In the genomic region with DNA sequence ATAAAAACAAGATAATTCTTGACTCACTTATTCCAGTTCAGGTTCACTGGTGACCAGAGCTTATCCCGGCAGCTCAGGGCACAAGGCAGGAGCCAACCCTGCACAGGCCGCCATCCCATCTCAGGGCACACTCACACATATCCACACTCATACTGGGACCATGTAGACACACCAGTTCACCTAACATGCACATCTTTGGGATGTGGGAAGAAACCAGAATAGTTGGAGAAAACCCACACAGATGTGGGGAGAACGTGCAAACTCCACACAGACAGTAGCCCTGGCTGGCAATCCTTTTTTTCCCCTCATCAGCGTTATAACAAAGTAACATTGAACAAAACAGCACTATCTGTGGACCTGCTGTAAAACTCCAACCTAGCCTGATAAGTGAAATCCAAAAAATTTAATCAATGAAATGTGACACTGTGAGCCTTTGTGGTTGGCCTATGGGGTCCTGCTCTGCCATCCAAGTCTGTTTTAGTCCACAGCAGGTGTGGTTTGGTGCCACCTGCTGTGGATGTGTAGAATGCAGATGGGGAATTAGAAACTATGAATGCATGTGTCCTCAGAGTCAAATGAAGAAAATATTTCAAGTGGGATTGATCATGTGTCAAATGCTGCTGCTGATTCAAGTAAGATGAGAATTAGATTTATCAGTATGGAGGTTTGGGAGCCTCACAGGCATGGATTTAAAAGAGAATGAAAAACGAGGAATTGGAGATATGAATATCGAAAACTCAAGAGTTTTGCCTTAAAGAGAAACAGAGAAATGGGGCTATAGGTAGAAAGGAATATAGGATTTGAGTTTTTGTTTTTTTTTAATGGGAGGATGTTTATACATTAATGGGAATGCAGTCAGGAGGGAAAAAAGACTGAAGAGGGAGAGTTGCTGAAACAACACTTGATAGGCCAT, we compare ENCODE assay signal across 8 cellular contexts. TPM values are rescaled to one million over a fixed set of nuclear protein-coding genes. Genes with fewer than 3 reads are reported as not detected.
DNase-seq lines count a peak whose midpoint lies in the region; ATAC-seq and TF ChIP-seq lines count a peak whose summit lies in the region.

No MANE protein-coding gene starts in this region.

- H3K4me1 ChIP-seq in fibroblast of lung (ENCODE audit: control insufficient read depth, extremely low read depth, insufficient read depth, low read length) = no peaks in the 10 kb centered on the region

- in situ Hi-C loops in GM13977 (cut with MboI; ENCODE audit: low pct_unique_long_range_greater_than_20kb, low sequenced_read_pairs, unreplicated experiment) = no loop called here

- DNase-seq in AML-193 (lab: John Stamatoyannopoulos, UW) (peak; percentile 7 to 39), GM13977 (ENCODE audit: low spot score) (peak; percentile 37), NCI-H69 (lab: John Stamatoyannopoulos, UW) (peak; percentile 51), activated T-cell treated with anti-CD3 and anti-CD28 coated beads for 1 hour (ENCODE audit: low read depth) (peak; percentile 25), fibroblast of lung (ENCODE audit: low read depth in 2 of 2) (peak; percentile 36 to 46), occipital lobe (lab: John Stamatoyannopoulos, UW) (peak; percentile 10)

- no peaks in the 10 kb centered on the region for H3K9me3 ChIP-seq in fibroblast of lung (ENCODE audit: control insufficient read depth, insufficient read depth, low read depth, low read length)

- H3K4me2 ChIP-seq in fibroblast of lung (ENCODE audit: extremely low read depth, insufficient read depth, low read length) = no peak overlapping the region

- peaks cover 2% of the 10 kb centered on the region for H3K36me3 ChIP-seq in fibroblast of lung (ENCODE audit: control insufficient read depth, insufficient read depth, low read length)

- no peak overlapping the region for H3K27ac ChIP-seq in fibroblast of lung (ENCODE audit: insufficient read depth, low read length)

- H3K27me3 ChIP-seq in fibroblast of lung (ENCODE audit: control insufficient read depth, insufficient read depth, low read length) = no peaks in the 10 kb centered on the region

- no peak overlapping the region for H2AFZ ChIP-seq in fibroblast of lung (ENCODE audit: low read length)

- H4K20me1 ChIP-seq in fibroblast of lung (ENCODE audit: control insufficient read depth, extremely low read depth, insufficient read depth, low read length) = no peaks in the 10 kb centered on the region

- no peaks in the 10 kb centered on the region for H3K79me2 ChIP-seq in fibroblast of lung (ENCODE audit: control insufficient read depth, insufficient read depth, low read length)

- H3K4me3 ChIP-seq in fibroblast of lung (replicated peaks in 1 of 4; ENCODE audit: control extremely low read depth in 1 of 4, insufficient read depth in 1 of 4, low read depth in 3 of 4, low read length in 4 of 4) = no peak overlapping the region

- TF ChIP-seq CTCF in GM13977 (IDR thresholded peaks at IDR 0.05; ENCODE audit: extremely low read depth, insufficient read depth, missing control alignments) (peak; percentile 80), fibroblast of lung (conservative IDR thresholded peaks at IDR 0.05 in 1 of 2, IDR thresholded peaks at IDR 0.05 in 1 of 2; ENCODE audit: low read depth in 1 of 2, low read length in 2 of 2) (peak; percentile 61 to 66)

- H3K9ac ChIP-seq in fibroblast of lung (ENCODE audit: insufficient read depth, low read length) = no peak overlapping the region

- ATAC-seq in HG03108 (IDR thresholded peaks at IDR 0.05; ENCODE audit: unreplicated experiment) = peak; percentile 69
- ATAC-seq in GM21423 (IDR thresholded peaks at IDR 0.05; ENCODE audit: unreplicated experiment) = no peak

RNA-seq across cellular contexts. Expression of gene UGP2, which starts 47.0 kb away (rescaled TPM):
- 77.8 and 81.2 TPM in 2 replicates for total RNA-seq in fibroblast of lung
- 120 and 180 TPM in 2 replicates for polyA plus RNA-seq in fibroblast of lung
- polyA plus RNA-seq in fibroblast of lung (2012) = 111 and 148 TPM in 2 replicates
- 0.94 and 3.5 TPM in 2 replicates for polyA minus RNA-seq in fibroblast of lung (ENCODE audit: low replicate concordance)
- total RNA-seq in occipital lobe = 83.9 TPM
